23 cellular contexts compared by ENCODE assay signal in the genomic region with DNA sequence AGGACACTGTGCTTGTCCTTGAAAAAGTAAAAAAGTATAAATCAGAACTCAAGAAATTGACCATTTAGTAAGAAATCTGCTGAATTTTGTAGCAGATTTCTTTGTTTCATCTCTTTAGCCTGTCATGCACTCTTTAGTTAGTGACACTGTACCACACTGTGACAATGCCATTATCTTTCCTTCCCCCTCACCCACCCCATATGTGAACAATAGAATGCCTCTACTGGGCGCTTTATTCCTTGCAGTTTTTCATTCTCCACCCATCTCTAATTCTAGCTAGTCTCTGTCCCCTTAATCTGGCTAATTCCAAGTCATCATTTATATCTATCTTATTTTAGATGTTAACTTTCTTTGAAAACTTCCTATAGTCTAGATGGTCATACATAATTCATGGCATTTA.
"Had no signal": no experiment of that assay in that cellular context is flagged by ENCODE, and none has a peak within 500 bp of the region (broad histone marks: within the 10 kb centered on the region; RNA-seq: fewer than 3 reads in every experiment).

No MANE protein-coding gene starts in this region.

- DNase-seq: activated B cell treated with CpG ODN at 0.5 μM for 24 hours; activated CD4-positive, alpha-beta T cell treated with anti-CD3 and anti-CD28 coated beads for 1 hour; activated CD4-positive, alpha-beta T cell treated with anti-CD3 and anti-CD28 coated beads, Interleukin-2, amount 10 ng/mL, durations not matched to agents 24 days and 14 days; activated CD4-positive, alpha-beta T cell treated with anti-CD3 and anti-CD28 coated beads, Interleukin-2, amount 50 U/mL, for 48 hours; activated CD8-positive, alpha-beta memory T cell treated with anti-CD3 and anti-CD28 coated beads, Interleukin-2, amount 10 ng/mL, durations not matched to agents 7 days and 5 days; activated effector memory CD4-positive, alpha-beta T cell treated with Interleukin-2 at 50 U/mL for 16 hours; activated naive CD4-positive, alpha-beta T cell; activated T-cell treated with anti-CD3 and anti-CD28 coated beads, Interleukin-2, amount 50 U/mL, for 24 hours; body of pancreas; MG63; MV-4-11; NCI-H1092 treated with DMSO at 0.1 percent for 48 hours; NCI-H1417 treated with DMSO at 0.1 percent for 48 hours; NCI-H1694; NCI-H2029 treated with DMSO at 0.1 percent for 48 hours; NCI-H510A treated with DMSO at 0.1 percent for 48 hours; NCI-H69; Peyer's patch; Right ventricle myocardium superior; SJCRH30; SK-N-SH had no signal

- H3K9me3 ChIP-seq: ascending aorta, body of pancreas, MG63, Peyer's patch, SJCRH30, SK-N-SH had no signal

- H3K27ac ChIP-seq: ascending aorta, body of pancreas, Peyer's patch, RWPE1, SJCRH30 had no signal

- H3K27me3 ChIP-seq: ascending aorta, body of pancreas, MG63, Peyer's patch, SJCRH30 had no signal

- H3K36me3 ChIP-seq: ascending aorta, MG63, Peyer's patch, SJCRH30 had no signal

- H3K4me1 ChIP-seq: ascending aorta, body of pancreas, Peyer's patch, SJCRH30 had no signal

- H3K4me3 ChIP-seq: ascending aorta, body of pancreas, MG63, Peyer's patch, SJCRH30 had no signal
